Comparison of ENCODE assay signal across 27 cellular contexts in genomic region chr11:21927628-21928027, GRCh38.
"Had no signal": no experiment of that assay in that cellular context is flagged by ENCODE, and none has a peak within 500 bp of the region (broad histone marks: within the 10 kb centered on the region; RNA-seq: fewer than 3 reads in every experiment).

No MANE protein-coding gene starts in this region.

- H3K27ac Mint-ChIP-seq: activated CD4-positive, alpha-beta memory T cell treated with anti-CD3 and anti-CD28 coated beads for 36 hours; activated CD4-positive, alpha-beta T cell treated with anti-CD3 and anti-CD28 coated beads, Interleukin-2, amount 10 ng/mL, durations not matched to agents 7 days and 5 days; activated naive CD4-positive, alpha-beta T cell treated with anti-CD3 and anti-CD28 coated beads, Interleukin-2, amount 50 U/mL, for 72 hours; activated naive CD8-positive, alpha-beta T cell treated with anti-CD3 and anti-CD28 coated beads, Interleukin-2, amount 50 U/mL, for 24 hours had no signal

- H3K27me3 ChIP-seq: ascending aorta, brain microvascular endothelial cell, cardiac muscle cell, MG63 had no signal

- H3K27ac ChIP-seq: ascending aorta, brain microvascular endothelial cell, cardiac muscle cell, KMS-11, PC-9, VCaP had no signal

- ATAC-seq: activated naive CD4-positive, alpha-beta T cell treated with anti-CD3 and anti-CD28 coated beads, Interleukin-2, amount 50 U/mL, for 72 hours; activated naive CD8-positive, alpha-beta T cell treated with anti-CD3 and anti-CD28 coated beads, Interleukin-2, amount 50 U/mL, for 24 hours; activated T-cell treated with anti-CD3 and anti-CD28 coated beads, Interleukin-2, amount 50 U/mL, for 4 hours had no signal

- H3K9ac ChIP-seq: KMS-11 had no signal

- H3K4me1 Mint-ChIP-seq: activated CD4-positive, alpha-beta T cell treated with anti-CD3 and anti-CD28 coated beads, Interleukin-2, amount 10 ng/mL, durations not matched to agents 7 days and 5 days; activated naive CD8-positive, alpha-beta T cell treated with anti-CD3 and anti-CD28 coated beads, Interleukin-2, amount 50 U/mL, for 24 hours had no signal

- H3K9me3 Mint-ChIP-seq: activated T-cell treated with anti-CD3 and anti-CD28 coated beads, Interleukin-2, amount 50 U/mL, for 4 hours had no signal

- DNase-seq: activated CD4-positive, alpha-beta memory T cell treated with anti-CD3 and anti-CD28 coated beads for 36 hours; activated CD4-positive, alpha-beta T cell treated with anti-CD3 and anti-CD28 coated beads, Interleukin-2, amount 10 ng/mL, durations not matched to agents 7 days and 5 days; activated CD4-positive, CD25-positive, alpha-beta regulatory T cell; activated CD8-positive, alpha-beta memory T cell treated with anti-CD3 and anti-CD28 coated beads for 24 hours; activated effector memory CD4-positive, alpha-beta T cell treated with anti-CD3 and anti-CD28 coated beads, Interleukin-2, amount 50 U/mL, for 16 hours; activated naive CD4-positive, alpha-beta T cell treated with Interleukin-2 at 50 U/mL for 16 hours; activated naive CD8-positive, alpha-beta T cell treated with anti-CD3 and anti-CD28 coated beads, Interleukin-2, amount 50 U/mL, for 24 hours; activated T-cell treated with anti-CD3 and anti-CD28 coated beads, Interleukin-2, amount 50 U/mL, for 4 hours; amniotic stem cell; brain microvascular endothelial cell; MG63; MV-4-11; NCI-H1092 treated with DMSO at 0.1 percent for 48 hours; NCI-H1436 treated with DMSO at 0.1 percent for 48 hours; NCI-H187 treated with DMSO at 0.1 percent for 48 hours; NCI-H2107; NCI-H2171 treated with DMSO at 0.1 percent for 48 hours; NCI-H226; NCI-H526; PC-9; SIG-M5; T-helper 1 cell had no signal

- H3K4me3 ChIP-seq: ascending aorta, cardiac muscle cell, MG63, PC-9 had no signal

- H3K27me3 Mint-ChIP-seq: activated CD4-positive, alpha-beta memory T cell treated with anti-CD3 and anti-CD28 coated beads for 36 hours; activated CD4-positive, alpha-beta T cell treated with anti-CD3 and anti-CD28 coated beads, Interleukin-2, amount 10 ng/mL, durations not matched to agents 7 days and 5 days; activated naive CD8-positive, alpha-beta T cell treated with anti-CD3 and anti-CD28 coated beads, Interleukin-2, amount 50 U/mL, for 24 hours had no signal

- H3K36me3 Mint-ChIP-seq: activated CD4-positive, alpha-beta memory T cell treated with anti-CD3 and anti-CD28 coated beads for 36 hours; activated naive CD4-positive, alpha-beta T cell treated with anti-CD3 and anti-CD28 coated beads, Interleukin-2, amount 50 U/mL, for 72 hours had no signal

- H3K36me3 ChIP-seq: ascending aorta, brain microvascular endothelial cell, cardiac muscle cell, MG63 had no signal

- H3K4me2 ChIP-seq: KMS-11, PC-9 had no signal

- H2AFZ ChIP-seq: PC-9 had no signal

- H3K9me3 ChIP-seq: ascending aorta, MG63 had no signal

- H3K4me1 ChIP-seq: ascending aorta had no signal

- H3K4me3 Mint-ChIP-seq: activated CD4-positive, alpha-beta memory T cell treated with anti-CD3 and anti-CD28 coated beads for 36 hours; activated CD4-positive, alpha-beta T cell treated with anti-CD3 and anti-CD28 coated beads, Interleukin-2, amount 10 ng/mL, durations not matched to agents 7 days and 5 days; activated naive CD8-positive, alpha-beta T cell treated with anti-CD3 and anti-CD28 coated beads, Interleukin-2, amount 50 U/mL, for 24 hours; activated T-cell treated with anti-CD3 and anti-CD28 coated beads, Interleukin-2, amount 50 U/mL, for 4 hours had no signal
